1 cellular context compared by ENCODE assay signal in the genomic region with DNA sequence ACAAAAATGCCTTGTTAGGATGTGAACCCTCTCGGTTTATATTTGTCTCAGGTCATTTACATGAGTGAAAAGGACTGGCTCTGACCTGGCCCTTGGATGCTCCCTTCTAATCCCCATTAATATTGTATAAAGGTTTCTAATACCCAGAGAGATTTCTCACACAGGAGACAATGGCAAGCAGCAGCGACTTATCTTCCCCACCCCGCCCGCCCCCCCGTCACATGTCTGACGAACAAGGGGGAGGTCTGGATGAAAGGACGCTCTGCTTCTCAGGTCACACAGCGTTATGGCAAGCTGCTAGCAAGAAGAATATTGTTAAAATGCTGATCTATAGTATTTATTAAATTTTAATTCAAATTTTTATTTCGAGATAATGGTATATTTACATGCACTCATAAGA.
TF ChIP-seq lines count a peak whose summit lies in the region.

No MANE protein-coding gene starts in this region.

TF ChIP-seq in HEK293T, 16 proteins besides CTCF, POLR2A, EP300 and RAD21 (continued from another document):
- TF ChIP-seq FOXM1 (IDR thresholded peaks at IDR 0.05; ENCODE audit: borderline replicate concordance) (no peak), ELF4 (IDR thresholded peaks at IDR 0.05) (no peak), ARNT (IDR thresholded peaks at IDR 0.05) (no peak), ZNF384 (IDR thresholded peaks at IDR 0.05) (no peak)
TF ChIP-seq in HEK293T: peak in this region for 0.
